ENCODE assay signal across 1 cellular context in genomic region chr4:109560687-109561452, GRCh38.
TF ChIP-seq lines count a peak whose summit lies in the region.

No MANE protein-coding gene starts in this region.

TF ChIP-seq in K562, 482 proteins besides CTCF, POLR2A, EP300 and RAD21 (continued from another document):
- TF ChIP-seq, protein P1, sequence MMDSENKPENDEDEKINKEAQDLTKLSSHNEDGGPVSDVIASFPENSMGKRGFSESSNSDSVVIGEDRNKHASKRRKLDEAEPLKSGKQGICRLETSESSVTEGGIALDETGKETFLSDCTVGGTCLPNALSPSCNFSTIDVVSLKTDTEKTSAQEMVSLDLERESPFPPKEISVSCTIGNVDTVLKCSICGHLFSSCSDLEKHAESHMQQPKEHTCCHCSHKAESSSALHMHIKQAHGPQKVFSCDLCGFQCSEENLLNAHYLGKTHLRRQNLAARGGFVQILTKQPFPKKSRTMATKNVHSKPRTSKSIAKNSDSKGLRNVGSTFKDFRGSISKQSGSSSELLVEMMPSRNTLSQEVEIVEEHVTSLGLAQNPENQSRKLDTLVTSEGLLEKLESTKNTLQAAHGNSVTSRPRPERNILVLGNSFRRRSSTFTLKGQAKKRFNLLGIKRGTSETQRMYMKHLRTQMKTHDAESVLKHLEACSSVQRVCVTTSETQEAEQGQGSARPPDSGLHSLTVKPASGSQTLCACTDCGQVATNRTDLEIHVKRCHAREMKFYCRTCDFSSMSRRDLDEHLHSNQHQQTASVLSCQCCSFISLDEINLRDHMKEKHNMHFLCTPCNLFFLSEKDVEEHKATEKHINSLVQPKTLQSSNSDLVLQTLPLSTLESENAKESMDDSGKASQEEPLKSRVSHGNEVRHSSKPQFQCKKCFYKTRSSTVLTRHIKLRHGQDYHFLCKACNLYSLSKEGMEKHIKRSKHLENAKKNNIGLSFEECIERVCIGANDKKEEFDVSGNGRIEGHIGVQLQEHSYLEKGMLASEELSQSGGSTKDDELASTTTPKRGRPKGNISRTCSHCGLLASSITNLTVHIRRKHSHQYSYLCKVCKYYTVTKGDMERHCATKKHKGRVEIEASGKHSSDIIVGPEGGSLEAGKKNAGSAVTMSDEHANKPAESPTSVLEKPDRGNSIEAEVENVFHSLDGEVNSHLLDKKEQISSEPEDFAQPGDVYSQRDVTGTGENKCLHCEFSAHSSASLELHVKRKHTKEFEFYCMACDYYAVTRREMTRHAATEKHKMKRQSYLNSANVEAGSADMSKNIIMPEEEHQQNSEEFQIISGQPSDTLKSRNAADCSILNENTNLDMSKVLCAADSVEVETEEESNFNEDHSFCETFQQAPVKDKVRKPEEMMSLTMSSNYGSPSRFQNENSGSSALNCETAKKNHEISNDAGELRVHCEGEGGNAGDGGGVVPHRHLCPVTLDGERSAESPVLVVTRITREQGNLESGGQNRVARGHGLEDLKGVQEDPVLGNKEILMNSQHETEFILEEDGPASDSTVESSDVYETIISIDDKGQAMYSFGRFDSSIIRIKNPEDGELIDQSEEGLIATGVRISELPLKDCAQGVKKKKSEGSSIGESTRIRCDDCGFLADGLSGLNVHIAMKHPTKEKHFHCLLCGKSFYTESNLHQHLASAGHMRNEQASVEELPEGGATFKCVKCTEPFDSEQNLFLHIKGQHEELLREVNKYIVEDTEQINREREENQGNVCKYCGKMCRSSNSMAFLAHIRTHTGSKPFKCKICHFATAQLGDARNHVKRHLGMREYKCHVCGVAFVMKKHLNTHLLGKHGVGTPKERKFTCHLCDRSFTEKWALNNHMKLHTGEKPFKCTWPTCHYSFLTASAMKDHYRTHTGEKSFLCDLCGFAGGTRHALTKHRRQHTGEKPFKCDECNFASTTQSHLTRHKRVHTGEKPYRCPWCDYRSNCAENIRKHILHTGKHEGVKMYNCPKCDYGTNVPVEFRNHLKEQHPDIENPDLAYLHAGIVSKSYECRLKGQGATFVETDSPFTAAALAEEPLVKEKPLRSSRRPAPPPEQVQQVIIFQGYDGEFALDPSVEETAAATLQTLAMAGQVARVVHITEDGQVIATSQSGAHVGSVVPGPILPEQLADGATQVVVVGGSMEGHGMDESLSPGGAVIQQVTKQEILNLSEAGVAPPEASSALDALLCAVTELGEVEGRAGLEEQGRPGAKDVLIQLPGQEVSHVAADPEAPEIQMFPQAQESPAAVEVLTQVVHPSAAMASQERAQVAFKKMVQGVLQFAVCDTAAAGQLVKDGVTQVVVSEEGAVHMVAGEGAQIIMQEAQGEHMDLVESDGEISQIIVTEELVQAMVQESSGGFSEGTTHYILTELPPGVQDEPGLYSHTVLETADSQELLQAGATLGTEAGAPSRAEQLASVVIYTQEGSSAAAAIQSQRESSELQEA (IDR thresholded peaks at IDR 0.05; ENCODE audit: low read depth) = no peak
- TF ChIP-seq JUND (IDR thresholded peaks at IDR 0.05; ENCODE audit: borderline replicate concordance, low read depth, low read length) (no peak), JUND (tag; IDR thresholded peaks at IDR 0.05; ENCODE audit: borderline replicate concordance, low read depth, low read length) (peak; percentile 42; the same call in 1 of the 3 replicates), TOE1 (IDR thresholded peaks at IDR 0.05; ENCODE audit: borderline replicate concordance) (peak; percentile 25; the same call in 1 of the 2 replicates), TOE1 (CRISPR knock-in tag; IDR thresholded peaks at IDR 0.05; ENCODE audit: borderline replicate concordance, low read depth) (no peak), ETV1 (tag; conservative IDR thresholded peaks at IDR 0.05; ENCODE audit: low read depth) (peak; percentile 61; the same call in 1 of the 2 replicates), GABPA (tag; conservative IDR thresholded peaks at IDR 0.05; ENCODE audit: low read depth) (peak; percentile 30; the same call in 1 of the 2 replicates), ARID1B (IDR thresholded peaks at IDR 0.05) (peak; percentile 39; the same call in 1 of the 2 replicates), PURB (CRISPR knock-in tag; IDR thresholded peaks at IDR 0.05; ENCODE audit: low read depth) (no peak), CTBP1 (IDR thresholded peaks at IDR 0.05; ENCODE audit: borderline replicate concordance) (0 out of 2 replicates have a peak, but pooled peaks have one; percentile 23), FOXM1 (IDR thresholded peaks at IDR 0.05; ENCODE audit: low read depth) (no peak), FOXM1 (CRISPR knock-in tag; IDR thresholded peaks at IDR 0.05; ENCODE audit: low read depth) (no peak), HINFP (tag; conservative IDR thresholded peaks at IDR 0.05; ENCODE audit: low read depth) (0 out of 2 replicates have a peak, but pooled peaks have one; percentile 10), RNF2 (IDR thresholded peaks at IDR 0.05) (no peak), MAZ (CRISPR knock-in tag; conservative IDR thresholded peaks at IDR 0.05 in 1 of 2, IDR thresholded peaks at IDR 0.05 in 1 of 2) (no peak), TBP (optimal IDR thresholded peaks at IDR 0.05; ENCODE audit: low read depth, low read length) (no peak), CBX3 (IDR thresholded peaks at IDR 0.05; ENCODE audit: borderline replicate concordance in 1 of 2, low read length in 2 of 2) (no peak; a peak in 1 of 3 replicates), SPI1 (IDR thresholded peaks at IDR 0.05; ENCODE audit: borderline replicate concordance, low read depth, low read length) (peak; percentile 63; the same call in 1 of the 2 replicates), TAF9B (IDR thresholded peaks at IDR 0.05; ENCODE audit: partially characterized antibody) (no peak), HDAC1 (IDR thresholded peaks at IDR 0.05) (peak in 1 of 2 experiments; percentile 52; a peak in 1 of 4 replicates), ZFX (CRISPR knock-in tag; IDR thresholded peaks at IDR 0.05) (peak; percentile 5; the same call in 1 of the 2 replicates), HNRNPLL (IDR thresholded peaks at IDR 0.05; ENCODE audit: low read depth, low read length, poor library complexity, severe bottlenecking) (no peak), TBL1XR1 (IDR thresholded peaks at IDR 0.05; ENCODE audit: low read length in 2 of 2) (no peak), BCOR (IDR thresholded peaks at IDR 0.05) (no peak), CREB1 (IDR thresholded peaks at IDR 0.05) (no peak), CREB1 (CRISPR knock-in tag; IDR thresholded peaks at IDR 0.05) (0 out of 2 replicates have a peak, but pooled peaks have one; percentile 7), SOX6 (IDR thresholded peaks at IDR 0.05) (peak; percentile 57; the same call in 1 of the 2 replicates), ZFP36 (IDR thresholded peaks at IDR 0.05; ENCODE audit: low read depth, low read length, partially characterized antibody) (no peak), FOXA3 (CRISPR knock-in tag; conservative IDR thresholded peaks at IDR 0.05 in 1 of 2, IDR thresholded peaks at IDR 0.05 in 1 of 2) (peak in 1 of 2 experiments; percentile 51; a peak in 1 of 4 replicates), CSDE1 (IDR thresholded peaks at IDR 0.05) (no peak), E2F5 (CRISPR knock-in tag; IDR thresholded peaks at IDR 0.05) (no peak), KDM5B (IDR thresholded peaks at IDR 0.05; ENCODE audit: insufficient replicate concordance, low read depth, low read length) (peak; percentile 24), PRPF4 (IDR thresholded peaks at IDR 0.05; ENCODE audit: insufficient read depth, low read depth, low read length, poor library complexity, severe bottlenecking) (no peak), RCOR1 (IDR thresholded peaks at IDR 0.05; ENCODE audit: borderline replicate concordance in 1 of 2, low read depth in 2 of 2, low read length in 2 of 2) (peak in 1 of 2 experiments; percentile 51; a peak in 1 of 4 replicates), SAFB (IDR thresholded peaks at IDR 0.05; ENCODE audit: borderline replicate concordance, low read depth, low read length) (no peak), GMEB1 (CRISPR knock-in tag; IDR thresholded peaks at IDR 0.05) (no peak), CBFA2T3 (IDR thresholded peaks at IDR 0.05) (0 out of 2 replicates have a peak, but pooled peaks have one; percentile 9), CBFA2T2 (conservative IDR thresholded peaks at IDR 0.05) (0 out of 2 replicates have a peak, but pooled peaks have one; percentile 2), RFX1 (IDR thresholded peaks at IDR 0.05) (no peak)
- TF ChIP-seq, protein P2, sequence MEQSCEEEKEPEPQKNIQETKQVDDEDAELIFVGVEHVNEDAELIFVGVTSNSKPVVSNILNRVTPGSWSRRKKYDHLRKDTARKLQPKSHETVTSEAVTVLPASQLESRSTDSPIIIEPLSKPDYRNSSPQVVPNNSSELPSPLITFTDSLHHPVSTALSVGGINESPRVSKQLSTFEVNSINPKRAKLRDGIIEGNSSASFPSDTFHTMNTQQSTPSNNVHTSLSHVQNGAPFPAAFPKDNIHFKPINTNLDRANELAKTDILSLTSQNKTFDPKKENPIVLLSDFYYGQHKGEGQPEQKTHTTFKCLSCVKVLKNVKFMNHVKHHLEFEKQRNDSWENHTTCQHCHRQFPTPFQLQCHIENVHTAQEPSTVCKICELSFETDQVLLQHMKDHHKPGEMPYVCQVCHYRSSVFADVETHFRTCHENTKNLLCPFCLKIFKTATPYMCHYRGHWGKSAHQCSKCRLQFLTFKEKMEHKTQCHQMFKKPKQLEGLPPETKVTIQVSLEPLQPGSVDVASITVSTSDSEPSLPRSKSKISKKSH (CRISPR knock-in tag; IDR thresholded peaks at IDR 0.05) = no peak
- TF ChIP-seq, protein P3, sequence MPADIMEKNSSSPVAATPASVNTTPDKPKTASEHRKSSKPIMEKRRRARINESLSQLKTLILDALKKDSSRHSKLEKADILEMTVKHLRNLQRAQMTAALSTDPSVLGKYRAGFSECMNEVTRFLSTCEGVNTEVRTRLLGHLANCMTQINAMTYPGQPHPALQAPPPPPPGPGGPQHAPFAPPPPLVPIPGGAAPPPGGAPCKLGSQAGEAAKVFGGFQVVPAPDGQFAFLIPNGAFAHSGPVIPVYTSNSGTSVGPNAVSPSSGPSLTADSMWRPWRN (IDR thresholded peaks at IDR 0.05; ENCODE audit: low read depth) = 0 out of 2 replicates have a peak, but pooled peaks have one; percentile 46
- TF ChIP-seq, protein P4, sequence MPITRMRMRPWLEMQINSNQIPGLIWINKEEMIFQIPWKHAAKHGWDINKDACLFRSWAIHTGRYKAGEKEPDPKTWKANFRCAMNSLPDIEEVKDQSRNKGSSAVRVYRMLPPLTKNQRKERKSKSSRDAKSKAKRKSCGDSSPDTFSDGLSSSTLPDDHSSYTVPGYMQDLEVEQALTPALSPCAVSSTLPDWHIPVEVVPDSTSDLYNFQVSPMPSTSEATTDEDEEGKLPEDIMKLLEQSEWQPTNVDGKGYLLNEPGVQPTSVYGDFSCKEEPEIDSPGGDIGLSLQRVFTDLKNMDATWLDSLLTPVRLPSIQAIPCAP (CRISPR knock-in tag; IDR thresholded peaks at IDR 0.05; ENCODE audit: borderline replicate concordance) = no peak
- TF ChIP-seq, protein P5, sequence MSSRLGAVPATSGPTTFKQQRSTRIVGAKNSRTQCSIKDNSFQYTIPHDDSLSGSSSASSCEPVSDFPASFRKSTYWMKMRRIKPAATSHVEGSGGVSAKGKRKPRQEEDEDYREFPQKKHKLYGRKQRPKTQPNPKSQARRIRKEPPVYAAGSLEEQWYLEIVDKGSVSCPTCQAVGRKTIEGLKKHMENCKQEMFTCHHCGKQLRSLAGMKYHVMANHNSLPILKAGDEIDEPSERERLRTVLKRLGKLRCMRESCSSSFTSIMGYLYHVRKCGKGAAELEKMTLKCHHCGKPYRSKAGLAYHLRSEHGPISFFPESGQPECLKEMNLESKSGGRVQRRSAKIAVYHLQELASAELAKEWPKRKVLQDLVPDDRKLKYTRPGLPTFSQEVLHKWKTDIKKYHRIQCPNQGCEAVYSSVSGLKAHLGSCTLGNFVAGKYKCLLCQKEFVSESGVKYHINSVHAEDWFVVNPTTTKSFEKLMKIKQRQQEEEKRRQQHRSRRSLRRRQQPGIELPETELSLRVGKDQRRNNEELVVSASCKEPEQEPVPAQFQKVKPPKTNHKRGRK (tag; IDR thresholded peaks at IDR 0.05) = peak; percentile 72
- TF ChIP-seq, protein P6, sequence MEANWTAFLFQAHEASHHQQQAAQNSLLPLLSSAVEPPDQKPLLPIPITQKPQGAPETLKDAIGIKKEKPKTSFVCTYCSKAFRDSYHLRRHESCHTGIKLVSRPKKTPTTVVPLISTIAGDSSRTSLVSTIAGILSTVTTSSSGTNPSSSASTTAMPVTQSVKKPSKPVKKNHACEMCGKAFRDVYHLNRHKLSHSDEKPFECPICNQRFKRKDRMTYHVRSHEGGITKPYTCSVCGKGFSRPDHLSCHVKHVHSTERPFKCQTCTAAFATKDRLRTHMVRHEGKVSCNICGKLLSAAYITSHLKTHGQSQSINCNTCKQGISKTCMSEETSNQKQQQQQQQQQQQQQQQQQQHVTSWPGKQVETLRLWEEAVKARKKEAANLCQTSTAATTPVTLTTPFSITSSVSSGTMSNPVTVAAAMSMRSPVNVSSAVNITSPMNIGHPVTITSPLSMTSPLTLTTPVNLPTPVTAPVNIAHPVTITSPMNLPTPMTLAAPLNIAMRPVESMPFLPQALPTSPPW (CRISPR knock-in tag; IDR thresholded peaks at IDR 0.05) = peak; percentile 60
